1 cellular context compared by ENCODE assay signal in genomic region chr19:46697142-46697960, GRCh38.
TF ChIP-seq lines count a peak whose summit lies in the region.

No MANE protein-coding gene starts in this region.

TF ChIP-seq in K562, 482 proteins besides CTCF, POLR2A, EP300 and RAD21 (continued from another document and continues in another):
- TF ChIP-seq STAT5B (CRISPR knock-in tag; IDR thresholded peaks at IDR 0.05), result no peak
- no peak for TF ChIP-seq TRIM28 (IDR thresholded peaks at IDR 0.05)
- no peak for TF ChIP-seq NCOA1 (IDR thresholded peaks at IDR 0.05; ENCODE audit: low read depth)
- TF ChIP-seq, protein P1, sequence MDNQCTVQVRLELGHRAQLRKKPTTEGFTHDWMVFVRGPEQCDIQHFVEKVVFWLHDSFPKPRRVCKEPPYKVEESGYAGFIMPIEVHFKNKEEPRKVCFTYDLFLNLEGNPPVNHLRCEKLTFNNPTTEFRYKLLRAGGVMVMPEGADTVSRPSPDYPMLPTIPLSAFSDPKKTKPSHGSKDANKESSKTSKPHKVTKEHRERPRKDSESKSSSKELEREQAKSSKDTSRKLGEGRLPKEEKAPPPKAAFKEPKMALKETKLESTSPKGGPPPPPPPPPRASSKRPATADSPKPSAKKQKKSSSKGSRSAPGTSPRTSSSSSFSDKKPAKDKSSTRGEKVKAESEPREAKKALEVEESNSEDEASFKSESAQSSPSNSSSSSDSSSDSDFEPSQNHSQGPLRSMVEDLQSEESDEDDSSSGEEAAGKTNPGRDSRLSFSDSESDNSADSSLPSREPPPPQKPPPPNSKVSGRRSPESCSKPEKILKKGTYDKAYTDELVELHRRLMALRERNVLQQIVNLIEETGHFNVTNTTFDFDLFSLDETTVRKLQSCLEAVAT (IDR thresholded peaks at IDR 0.05), result no peak
- TF ChIP-seq CLOCK (CRISPR knock-in tag; IDR thresholded peaks at IDR 0.05; ENCODE audit: borderline replicate concordance), result no peak
- TF ChIP-seq BMI1 (IDR thresholded peaks at IDR 0.05; ENCODE audit: low read length), result no peak
- TF ChIP-seq ARID2 (IDR thresholded peaks at IDR 0.05), result no peak
- TF ChIP-seq, protein P2, sequence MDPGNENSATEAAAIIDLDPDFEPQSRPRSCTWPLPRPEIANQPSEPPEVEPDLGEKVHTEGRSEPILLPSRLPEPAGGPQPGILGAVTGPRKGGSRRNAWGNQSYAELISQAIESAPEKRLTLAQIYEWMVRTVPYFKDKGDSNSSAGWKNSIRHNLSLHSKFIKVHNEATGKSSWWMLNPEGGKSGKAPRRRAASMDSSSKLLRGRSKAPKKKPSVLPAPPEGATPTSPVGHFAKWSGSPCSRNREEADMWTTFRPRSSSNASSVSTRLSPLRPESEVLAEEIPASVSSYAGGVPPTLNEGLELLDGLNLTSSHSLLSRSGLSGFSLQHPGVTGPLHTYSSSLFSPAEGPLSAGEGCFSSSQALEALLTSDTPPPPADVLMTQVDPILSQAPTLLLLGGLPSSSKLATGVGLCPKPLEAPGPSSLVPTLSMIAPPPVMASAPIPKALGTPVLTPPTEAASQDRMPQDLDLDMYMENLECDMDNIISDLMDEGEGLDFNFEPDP (CRISPR knock-in tag; IDR thresholded peaks at IDR 0.05), result no peak
- peak in 1 of 2 experiments; percentile 14; a peak in 1 of 4 replicates for TF ChIP-seq TRIM24 (IDR thresholded peaks at IDR 0.05)
- TF ChIP-seq ZNF134 (CRISPR knock-in tag; conservative IDR thresholded peaks at IDR 0.05), result no peak
- peak; percentile 29; the same call in 1 of the 2 replicates for TF ChIP-seq SMARCE1 (IDR thresholded peaks at IDR 0.05)
- TF ChIP-seq SMAD1 (IDR thresholded peaks at IDR 0.05; ENCODE audit: low read depth, low read length, partially characterized antibody), result no peak
- TF ChIP-seq RNF2 (IDR thresholded peaks at IDR 0.05), result no peak
- TF ChIP-seq U2AF1 (optimal IDR thresholded peaks at IDR 0.05; ENCODE audit: low read depth, low read length), result no peak
- TF ChIP-seq TARDBP (IDR thresholded peaks at IDR 0.05), result no peak
- peak; percentile 70 for TF ChIP-seq ATF3 (IDR thresholded peaks at IDR 0.05)
- TF ChIP-seq ATF3 (CRISPR knock-in tag; conservative IDR thresholded peaks at IDR 0.05), result no peak
- TF ChIP-seq, protein P3, sequence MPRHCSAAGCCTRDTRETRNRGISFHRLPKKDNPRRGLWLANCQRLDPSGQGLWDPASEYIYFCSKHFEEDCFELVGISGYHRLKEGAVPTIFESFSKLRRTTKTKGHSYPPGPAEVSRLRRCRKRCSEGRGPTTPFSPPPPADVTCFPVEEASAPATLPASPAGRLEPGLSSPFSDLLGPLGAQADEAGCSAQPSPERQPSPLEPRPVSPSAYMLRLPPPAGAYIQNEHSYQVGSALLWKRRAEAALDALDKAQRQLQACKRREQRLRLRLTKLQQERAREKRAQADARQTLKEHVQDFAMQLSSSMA (CRISPR knock-in tag; IDR thresholded peaks at IDR 0.05), result no peak
- TF ChIP-seq MIER1 (IDR thresholded peaks at IDR 0.05; ENCODE audit: low read depth), result no peak
- TF ChIP-seq GATAD2A (IDR thresholded peaks at IDR 0.05), result no peak
- TF ChIP-seq SMC3 (conservative IDR thresholded peaks at IDR 0.05; ENCODE audit: insufficient read depth, low read depth, low read length), result no peak
- TF ChIP-seq, protein P4, sequence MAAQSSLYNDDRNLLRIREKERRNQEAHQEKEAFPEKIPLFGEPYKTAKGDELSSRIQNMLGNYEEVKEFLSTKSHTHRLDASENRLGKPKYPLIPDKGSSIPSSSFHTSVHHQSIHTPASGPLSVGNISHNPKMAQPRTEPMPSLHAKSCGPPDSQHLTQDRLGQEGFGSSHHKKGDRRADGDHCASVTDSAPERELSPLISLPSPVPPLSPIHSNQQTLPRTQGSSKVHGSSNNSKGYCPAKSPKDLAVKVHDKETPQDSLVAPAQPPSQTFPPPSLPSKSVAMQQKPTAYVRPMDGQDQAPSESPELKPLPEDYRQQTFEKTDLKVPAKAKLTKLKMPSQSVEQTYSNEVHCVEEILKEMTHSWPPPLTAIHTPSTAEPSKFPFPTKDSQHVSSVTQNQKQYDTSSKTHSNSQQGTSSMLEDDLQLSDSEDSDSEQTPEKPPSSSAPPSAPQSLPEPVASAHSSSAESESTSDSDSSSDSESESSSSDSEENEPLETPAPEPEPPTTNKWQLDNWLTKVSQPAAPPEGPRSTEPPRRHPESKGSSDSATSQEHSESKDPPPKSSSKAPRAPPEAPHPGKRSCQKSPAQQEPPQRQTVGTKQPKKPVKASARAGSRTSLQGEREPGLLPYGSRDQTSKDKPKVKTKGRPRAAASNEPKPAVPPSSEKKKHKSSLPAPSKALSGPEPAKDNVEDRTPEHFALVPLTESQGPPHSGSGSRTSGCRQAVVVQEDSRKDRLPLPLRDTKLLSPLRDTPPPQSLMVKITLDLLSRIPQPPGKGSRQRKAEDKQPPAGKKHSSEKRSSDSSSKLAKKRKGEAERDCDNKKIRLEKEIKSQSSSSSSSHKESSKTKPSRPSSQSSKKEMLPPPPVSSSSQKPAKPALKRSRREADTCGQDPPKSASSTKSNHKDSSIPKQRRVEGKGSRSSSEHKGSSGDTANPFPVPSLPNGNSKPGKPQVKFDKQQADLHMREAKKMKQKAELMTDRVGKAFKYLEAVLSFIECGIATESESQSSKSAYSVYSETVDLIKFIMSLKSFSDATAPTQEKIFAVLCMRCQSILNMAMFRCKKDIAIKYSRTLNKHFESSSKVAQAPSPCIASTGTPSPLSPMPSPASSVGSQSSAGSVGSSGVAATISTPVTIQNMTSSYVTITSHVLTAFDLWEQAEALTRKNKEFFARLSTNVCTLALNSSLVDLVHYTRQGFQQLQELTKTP (IDR thresholded peaks at IDR 0.05; ENCODE audit: low read depth in 1 of 2, partially characterized antibody in 2 of 2), result no peak
- TF ChIP-seq ZNF12 (CRISPR knock-in tag; IDR thresholded peaks at IDR 0.05), result no peak
- TF ChIP-seq ZKSCAN1 (IDR thresholded peaks at IDR 0.05; ENCODE audit: low read depth, low read length), result no peak
- no peak for TF ChIP-seq CAMTA2 (CRISPR knock-in tag; conservative IDR thresholded peaks at IDR 0.05)
- TF ChIP-seq ZNF584 (CRISPR knock-in tag; IDR thresholded peaks at IDR 0.05; ENCODE audit: low read depth), result no peak
- TF ChIP-seq ILF3 (IDR thresholded peaks at IDR 0.05; ENCODE audit: borderline replicate concordance), result no peak
- TF ChIP-seq L3MBTL2 (IDR thresholded peaks at IDR 0.05), result peak; percentile 89
- no peak for TF ChIP-seq ZC3H8 (IDR thresholded peaks at IDR 0.05)
- no peak for TF ChIP-seq ZFP36 (IDR thresholded peaks at IDR 0.05; ENCODE audit: low read depth, low read length, partially characterized antibody)
- no peak for TF ChIP-seq PTTG1 (tag; IDR thresholded peaks at IDR 0.05; ENCODE audit: low read depth)
- peak; percentile 65 for TF ChIP-seq CXXC5 (CRISPR knock-in tag; IDR thresholded peaks at IDR 0.05)
- TF ChIP-seq MTA1 (IDR thresholded peaks at IDR 0.05; ENCODE audit: borderline replicate concordance), result peak; percentile 75; the same call in 1 of the 2 replicates
- no peak for TF ChIP-seq ZNF197 (CRISPR knock-in tag; IDR thresholded peaks at IDR 0.05; ENCODE audit: low read depth)
- TF ChIP-seq SIRT6 (IDR thresholded peaks at IDR 0.05; ENCODE audit: low read depth, low read length), result no peak
- TF ChIP-seq ZEB2 (IDR thresholded peaks at IDR 0.05), result no peak
- peak; percentile 62; the same call in 1 of the 2 replicates for TF ChIP-seq CREB1 (IDR thresholded peaks at IDR 0.05)
- TF ChIP-seq CREB1 (CRISPR knock-in tag; IDR thresholded peaks at IDR 0.05), result no peak; the same call in 1 of the 2 replicates
- TF ChIP-seq SLC30A9 (CRISPR knock-in tag; IDR thresholded peaks at IDR 0.05), result no peak
- TF ChIP-seq POLR2H (tag; IDR thresholded peaks at IDR 0.05; ENCODE audit: low read depth), result no peak
- TF ChIP-seq SMARCA4 (IDR thresholded peaks at IDR 0.05), result no peak; the same call in 1 of the 2 replicates
- peak; percentile 58; the same call in 1 of the 2 replicates for TF ChIP-seq RAD51 (IDR thresholded peaks at IDR 0.05; ENCODE audit: borderline replicate concordance, low read depth)
- no peak for TF ChIP-seq FIP1L1 (IDR thresholded peaks at IDR 0.05; ENCODE audit: low read depth, low read length, poor library complexity, severe bottlenecking)
- no peak for TF ChIP-seq ARID3A (IDR thresholded peaks at IDR 0.05; ENCODE audit: borderline replicate concordance, low read depth, low read length)
- no peak for TF ChIP-seq TCF3 (CRISPR knock-in tag; IDR thresholded peaks at IDR 0.05)
- no peak for TF ChIP-seq HDAC2 (IDR thresholded peaks at IDR 0.05)
- TF ChIP-seq DNMT1 (IDR thresholded peaks at IDR 0.05), result no peak
- no peak for TF ChIP-seq RBM22 (IDR thresholded peaks at IDR 0.05; ENCODE audit: low read depth, low read length, poor library complexity, severe bottlenecking)
- TF ChIP-seq ZNF263 (CRISPR knock-in tag; IDR thresholded peaks at IDR 0.05; ENCODE audit: borderline replicate concordance), result no peak
- TF ChIP-seq ZNF707 (CRISPR knock-in tag; conservative IDR thresholded peaks at IDR 0.05), result no peak
- TF ChIP-seq SP2 (IDR thresholded peaks at IDR 0.05; ENCODE audit: extremely low read depth, low read depth, low read length, poor library complexity, severe bottlenecking), result no peak
- TF ChIP-seq NR2C1 (IDR thresholded peaks at IDR 0.05), result no peak
- no peak for TF ChIP-seq NR2C1 (tag; IDR thresholded peaks at IDR 0.05)
- no peak for TF ChIP-seq GABPB2 (CRISPR knock-in tag; conservative IDR thresholded peaks at IDR 0.05)
- no peak for TF ChIP-seq MAFG (tag; conservative IDR thresholded peaks at IDR 0.05)
- TF ChIP-seq PHF8 (IDR thresholded peaks at IDR 0.05; ENCODE audit: borderline replicate concordance, low read length), result no peak
- TF ChIP-seq MBD1 (CRISPR knock-in tag; IDR thresholded peaks at IDR 0.05), result no peak
- no peak for TF ChIP-seq ZFP1 (CRISPR knock-in tag; IDR thresholded peaks at IDR 0.05)
- TF ChIP-seq, protein P5, sequence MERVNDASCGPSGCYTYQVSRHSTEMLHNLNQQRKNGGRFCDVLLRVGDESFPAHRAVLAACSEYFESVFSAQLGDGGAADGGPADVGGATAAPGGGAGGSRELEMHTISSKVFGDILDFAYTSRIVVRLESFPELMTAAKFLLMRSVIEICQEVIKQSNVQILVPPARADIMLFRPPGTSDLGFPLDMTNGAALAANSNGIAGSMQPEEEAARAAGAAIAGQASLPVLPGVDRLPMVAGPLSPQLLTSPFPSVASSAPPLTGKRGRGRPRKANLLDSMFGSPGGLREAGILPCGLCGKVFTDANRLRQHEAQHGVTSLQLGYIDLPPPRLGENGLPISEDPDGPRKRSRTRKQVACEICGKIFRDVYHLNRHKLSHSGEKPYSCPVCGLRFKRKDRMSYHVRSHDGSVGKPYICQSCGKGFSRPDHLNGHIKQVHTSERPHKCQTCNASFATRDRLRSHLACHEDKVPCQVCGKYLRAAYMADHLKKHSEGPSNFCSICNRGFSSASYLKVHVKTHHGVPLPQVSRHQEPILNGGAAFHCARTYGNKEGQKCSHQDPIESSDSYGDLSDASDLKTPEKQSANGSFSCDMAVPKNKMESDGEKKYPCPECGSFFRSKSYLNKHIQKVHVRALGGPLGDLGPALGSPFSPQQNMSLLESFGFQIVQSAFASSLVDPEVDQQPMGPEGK (CRISPR knock-in tag; IDR thresholded peaks at IDR 0.05; ENCODE audit: borderline replicate concordance), result no peak
- peak; percentile 78 for TF ChIP-seq MXI1 (IDR thresholded peaks at IDR 0.05; ENCODE audit: low read depth, low read length)
- TF ChIP-seq XRCC4 (IDR thresholded peaks at IDR 0.05; ENCODE audit: extremely low read depth, insufficient read depth, insufficient read length), result no peak
- TF ChIP-seq RFX7 (CRISPR knock-in tag; IDR thresholded peaks at IDR 0.05), result no peak
